ENCODE assay signal across 22 cellular contexts in genomic region chr3:159895430-159895829, GRCh38. TPM values are rescaled to one million over a fixed set of nuclear protein-coding genes. Genes with fewer than 3 reads are reported as not detected.
DNase-seq lines count a peak whose midpoint lies in the region; ATAC-seq, FAIRE-seq and TF ChIP-seq lines count a peak whose summit lies in the region.
"Had no signal": no experiment of that assay in that cellular context is flagged by ENCODE, and none has a peak within 500 bp of the region (broad histone marks: within the 10 kb centered on the region; RNA-seq: fewer than 3 reads in every experiment).

No MANE protein-coding gene starts in this region.

- no peak overlapping the region for H3K4me3 ChIP-seq in GM12878
- no peak overlapping the region for H3K4me3 ChIP-seq in psoas muscle
- H3K4me3 ChIP-seq: BLaER1 treated with 17β-estradiol and CSF1 and Interleukin-3, amounts not matched to agents 10 nM and 100 nM; GM23338 had no signal

- H3K27ac Mint-ChIP-seq in endothelial cell (ENCODE audit: unreplicated experiment): peak overlapping the region; percentile 6
- H3K27ac Mint-ChIP-seq: B cell; CD8-positive, alpha-beta T cell; GM23338 had no signal

- BruUV-seq in GM12878 (replicated peaks; lab: Mats Ljungman, UMichigan): no TSS peak

- no peak overlapping the region for H2AFZ ChIP-seq in GM12878 (ENCODE audit: control insufficient read depth, low read depth, low read length)
- H2AFZ ChIP-seq: GM23338 had no signal

- RAD21 ChIA-PET in GM12878 (lab: Charles Lee; ENCODE audit: unreplicated experiment): interaction anchor here (0.7 to 2.3 kb wide), 2 partner anchors 8 to 10 kb away, joined by 3 to 14 read pairs; no protein-coding TSS in a partner anchor

- H3K27ac ChIP-seq in GM12878 (ENCODE audit: control insufficient read depth, insufficient read depth) (no peak overlapping the region), psoas muscle (peak overlapping the region; percentile 42)
- H3K27ac ChIP-seq: BLaER1 treated with 17β-estradiol and CSF1 and Interleukin-3, amounts not matched to agents 10 nM and 100 nM; HL-60 had no signal

- intact Hi-C loops in GM12878 (cut with micrococcal nuclease; ENCODE audit: unreplicated experiment): no loop called here
- intact Hi-C loops in psoas muscle (cut with DNase I): loop anchor here in 1 of 2 donors (5.0 kb wide), 1 partner anchor 68 kb away; no protein-coding TSS in a partner anchor

- peak; percentile 58 for ATAC-seq in HG03342 (IDR thresholded peaks at IDR 0.05; ENCODE audit: unreplicated experiment)
- 0 out of 3 replicates have a peak, but pooled peaks have one; percentile 21 for ATAC-seq in GM12878
- ATAC-seq in psoas muscle: no peak
- ATAC-seq in GM18858 (IDR thresholded peaks at IDR 0.05; ENCODE audit: unreplicated experiment): no peak
- ATAC-seq: CD8-positive, alpha-beta T cell; GM23338; HCT116 had no signal

- H3K4me1 ChIP-seq in GM12878 (ENCODE audit: control insufficient read depth, insufficient read depth, low read length) (peaks cover 3% of the 10 kb centered on the region), psoas muscle (peaks cover 20% of the 10 kb centered on the region)

- CTCF ChIA-PET in GM12878 (lab: Yijun Ruan, JAX): interaction anchor here (0.9 to 14.7 kb wide), 5 partner anchors 9 to 137 kb away, joined by 3 to 152 read pairs (median 12); partner anchors contain the start of gene IL12A

- no peaks in the 10 kb centered on the region for H3K9me3 Mint-ChIP-seq in endothelial cell (ENCODE audit: unreplicated experiment)
- H3K9me3 Mint-ChIP-seq: CD8-positive, alpha-beta T cell; GM23338; HFFc6 had no signal

- TF ChIP-seq POLR2A in GM12878 (IDR thresholded peaks at IDR 0.05; ENCODE audit: low read depth, low read length): no peak

- H3K9me3 ChIP-seq in GM12878 (replicated peaks; ENCODE audit: control insufficient read depth, insufficient read depth, low read length): no peaks in the 10 kb centered on the region
- H3K9me3 ChIP-seq in psoas muscle: no peaks in the 10 kb centered on the region
- H3K9me3 ChIP-seq: BLaER1 treated with 17β-estradiol and CSF1 and Interleukin-3, amounts not matched to agents 10 nM and 100 nM had no signal

- H3K27me3 ChIP-seq in GM12878 (replicated peaks in 1 of 2; ENCODE audit: control insufficient read depth in 2 of 2, insufficient read depth in 2 of 2, low read length in 1 of 2) (no peaks in the 10 kb centered on the region), psoas muscle (ENCODE audit: insufficient read depth in 3 of 3, low read length in 2 of 3) (no peaks in the 10 kb centered on the region)
- H3K27me3 ChIP-seq: BLaER1 treated with 17β-estradiol and CSF1 and Interleukin-3, amounts not matched to agents 10 nM and 100 nM had no signal

- TF ChIP-seq EP300 in GM12878 (IDR thresholded peaks at IDR 0.05; ENCODE audit: borderline replicate concordance in 1 of 2, control insufficient read depth in 1 of 2, low read depth in 2 of 2, low read length in 2 of 2): no peak

- H4K20me1 ChIP-seq in GM12878 (ENCODE audit: control insufficient read depth, insufficient read depth): no peaks in the 10 kb centered on the region
- H4K20me1 ChIP-seq: BLaER1 treated with 17β-estradiol and CSF1 and Interleukin-3, amounts not matched to agents 10 nM and 100 nM had no signal

- H3K79me2 ChIP-seq in GM12878 (ENCODE audit: control insufficient read depth, insufficient read depth, low read length): no peaks in the 10 kb centered on the region

- SMC1A ChIA-PET in GM12878 (lab: Charles Lee; ENCODE audit: uncharacterized antibody, unreplicated experiment): interaction anchor here (1.3 to 22.1 kb wide), 5 partner anchors 8 to 108 kb away, joined by 3 to 589 read pairs (median 7); no protein-coding TSS in a partner anchor

- FAIRE-seq in GM12878 (lab: Jason Lieb, UNC): no peak
- FAIRE-seq: GM12891, H54 had no signal

- peaks cover 60% of the 10 kb centered on the region for H3K36me3 Mint-ChIP-seq in endothelial cell (ENCODE audit: low read depth, unreplicated experiment)
- H3K36me3 Mint-ChIP-seq: CD8-positive, alpha-beta T cell had no signal

- H3K4me2 ChIP-seq in GM12878 (ENCODE audit: control insufficient read depth, insufficient read depth): no peak overlapping the region
- H3K4me2 ChIP-seq: BLaER1 treated with 17β-estradiol and CSF1 and Interleukin-3, amounts not matched to agents 10 nM and 100 nM; GM23338 had no signal

- POLR2A ChIA-PET in GM12878 (lab: Charles Lee): no interaction called here

- peaks cover 15% of the 10 kb centered on the region for H3K4me1 Mint-ChIP-seq in endothelial cell (ENCODE audit: unreplicated experiment)
- H3K4me1 Mint-ChIP-seq: B cell, GM23338 had no signal

- H3K27me3 Mint-ChIP-seq in endothelial cell (ENCODE audit: unreplicated experiment): peaks cover 2% of the 10 kb centered on the region

- H3K36me3 ChIP-seq in GM12878 (ENCODE audit: control insufficient read depth in 2 of 2, insufficient read depth in 2 of 2, low read length in 1 of 2) (no peaks in the 10 kb centered on the region), psoas muscle (ENCODE audit: insufficient read depth in 1 of 2, low read depth in 1 of 2) (peaks cover 6 to 84% of the 10 kb centered on the region in 2 donors)

- DNase-seq in GM12878 (ENCODE audit: low read depth, low spot score) (no peak), endothelial cell (ENCODE audit: low spot score) (no peak), psoas muscle (no peak), D341Med (ENCODE audit: low spot score) (no peak), SW 1271 (lab: John Stamatoyannopoulos, UW) (no peak), MV-4-11 (lab: John Stamatoyannopoulos, UW) (no peak)
- DNase-seq: Calu3; CD8-positive, alpha-beta T cell; DMS 273 treated with DMSO at 0.1 percent for 48 hours; DMS53; DND-41; EL; HFFc6 had no signal

- in situ Hi-C loops in GM12878 (cut with MboI): no loop called here

- WGBS in GM12878 (ENCODE audit: insufficient coverage, insufficient replicate concordance, low lambda C conversion rate, missing lambda C conversion rate): 3% methylated on average over 2 of the region's 2 CpGs
- WGBS in psoas muscle, 3 donors: 68 to 77% (median 76%) methylated on average over 2 of the region's 2 CpGs

- no peak overlapping the region for H3K4me3 Mint-ChIP-seq in endothelial cell (ENCODE audit: unreplicated experiment)
- H3K4me3 Mint-ChIP-seq: B cell; CD8-positive, alpha-beta T cell; GM23338; HFFc6 had no signal

- no peak overlapping the region for H3K9ac ChIP-seq in GM12878 (ENCODE audit: control insufficient read depth, insufficient read depth, low read length)
- H3K9ac ChIP-seq: BLaER1 treated with 17β-estradiol and CSF1 and Interleukin-3, amounts not matched to agents 10 nM and 100 nM had no signal

- no peak for TF ChIP-seq RAD21 in GM12878 (IDR thresholded peaks at IDR 0.05; ENCODE audit: insufficient read depth, low read depth, low read length)

- TF ChIP-seq CTCF in GM12878 (IDR thresholded peaks at IDR 0.05 in 2 of 3, conservative IDR thresholded peaks at IDR 0.05 in 1 of 3; ENCODE audit: control insufficient read depth in 2 of 3, extremely low read depth in 1 of 3, insufficient read depth in 1 of 3, low read depth in 3 of 3, low read length in 3 of 3) (no peak), endothelial cell (IDR thresholded peaks at IDR 0.05; ENCODE audit: unreplicated experiment) (no peak), psoas muscle (IDR thresholded peaks at IDR 0.05) (no peak)

TF ChIP-seq in GM12878, 131 proteins besides CTCF, POLR2A, EP300 and RAD21 (continues in another document):
- TF ChIP-seq MYC (IDR thresholded peaks at IDR 0.05; ENCODE audit: insufficient read depth, insufficient read length, insufficient replicate concordance, low read length, severe bottlenecking) (no peak), BCL3 (IDR thresholded peaks at IDR 0.05; ENCODE audit: borderline replicate concordance, insufficient read depth, low read depth, low read length, poor library complexity, severe bottlenecking) (no peak), STAT1 (conservative IDR thresholded peaks at IDR 0.05) (no peak), RB1 (IDR thresholded peaks at IDR 0.05; ENCODE audit: borderline replicate concordance) (no peak)

RNA-seq across cellular contexts. Expression of gene SCHIP1, which starts 55.8 kb away (rescaled TPM):
- 0.17 TPM in 1 of 2 replicates, not detected in the other for total RNA-seq in GM12878 (2013; cell fraction: nucleolus; rRNA removed)
- total RNA-seq in GM12878 (2014; rRNA removed) (0.98 and 1.4 TPM in 2 replicates), GM12878 (2014; rRNA removed; fragmentation: Illumina TruSeq; extraction: Trizol) (1.4 and 1.6 TPM in 2 replicates), GM12878 (2021) (0.27 and 1.5 TPM in 2 replicates), endothelial cell (ENCODE audit: unreplicated experiment) (102 TPM), psoas muscle (100 to 1,000 TPM in 2 of 4 donors, 10 to 100 TPM in 2; 49.1 to 206 (median 90.3) TPM)
- polyA plus RNA-seq in GM12878 (2011; ENCODE audit: low read depth): not detected
- polyA plus RNA-seq in GM12878 (2011; rRNA removed) (0.10 TPM in 1 of 2 replicates, not detected in the other), GM12878 (2014; fragmentation: Illumina TruSeq; extraction: Trizol) (1.7 and 2.8 TPM in 2 replicates), GM12878 (2014; fragmentation: Nextera tagmentation; extraction: Ambion mirVana) (1 to 10 TPM; 1.2 to 2.8 TPM), GM12878 (2014; rRNA removed) (1.1 and 1.2 TPM in 2 replicates), GM12878 (2016; fragmentation: Nextera tagmentation; extraction: Ambion mirVana) (1 to 10 TPM in 1 of 2 experiments, under 1 TPM in 1; 0.84 to 2.1 TPM), psoas muscle (100 to 1,000 TPM in 1 of 3 donors, 10 to 100 TPM in 2; 27.1 to 129 (median 68.6) TPM)
- 0.05 and 0.07 TPM in 2 replicates for polyA plus RNA-seq in GM12878 (2011; cell fraction: cytosol; rRNA removed)
- 0.10 and 0.39 TPM in 2 replicates for polyA plus RNA-seq in GM12878 (2011; cell fraction: nucleus; rRNA removed)
- 0.25 TPM in 1 of 2 replicates, not detected in the other for polyA plus RNA-seq in GM12878 (2012)
- polyA minus RNA-seq in GM12878 (2011; rRNA and poly(A)+ RNA removed): 0.05 and 0.07 TPM in 2 replicates
- not detected in 2 replicates for polyA minus RNA-seq in GM12878 (2011; cell fraction: cytosol; rRNA and poly(A)+ RNA removed)
- 0.36 TPM in 1 of 2 replicates, not detected in the other for polyA minus RNA-seq in GM12878 (2011; cell fraction: nucleus; rRNA and poly(A)+ RNA removed)
- total RNA-seq: B cell; CD8-positive, alpha-beta T cell had no signal

Comparison
In these comparisons a context has a peak if more than half of its experiments do, and no peak if none do; other contexts are left out.
1. ATAC-seq: peak in HG03342 (single experiment) and GM12878 (single experiment); none in psoas muscle (0 of 4) and GM18858 (single experiment).
2. RNA of gene SCHIP1, which starts 55.8 kb away (total RNA-seq): 49.1 to 206 TPM in psoas muscle and 102 TPM in endothelial cell (single experiment); 0.17 to 1.6 TPM in GM12878; every median in the first group is over 10 times any median in the second.